ENCODE assay signal across 14 cellular contexts in the genomic region with DNA sequence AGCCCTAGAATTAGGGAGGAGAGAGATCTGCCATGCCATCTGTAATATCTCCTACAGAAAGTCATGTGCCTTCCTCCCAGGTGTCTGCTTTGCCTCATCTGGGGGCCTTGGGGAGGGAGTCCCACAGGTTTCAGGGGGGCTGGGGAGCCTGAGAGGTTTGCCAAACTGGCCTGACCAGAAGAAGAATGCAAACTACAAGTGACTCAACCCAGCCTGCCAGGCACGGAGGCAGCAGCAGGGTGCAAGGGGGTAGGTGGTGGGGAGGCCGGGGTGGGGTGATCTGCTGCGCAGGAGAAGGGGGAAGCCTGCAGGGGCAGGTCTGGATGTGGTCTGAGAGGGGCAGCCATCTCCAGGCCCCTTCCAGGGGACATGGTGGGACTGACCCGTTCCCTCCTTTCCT. TPM values are rescaled to one million over a fixed set of nuclear protein-coding genes. Genes with fewer than 3 reads are reported as not detected.
A peak's percentile ranks its signal among the peaks of the same experiment; 100 is the strongest.
DNase-seq lines count a peak whose midpoint lies in the region; ATAC-seq and TF ChIP-seq lines count a peak whose summit lies in the region.
"Had no signal": no experiment of that assay in that cellular context is flagged by ENCODE, and none has a peak within 500 bp of the region (broad histone marks: within the 10 kb centered on the region; RNA-seq: fewer than 3 reads in every experiment).

No MANE protein-coding gene starts in this region.

- no peak for TF ChIP-seq CTCF in hepatocyte (IDR thresholded peaks at IDR 0.05; ENCODE audit: poor library complexity)
- no peak for TF ChIP-seq CTCF in smooth muscle cell (IDR thresholded peaks at IDR 0.05; ENCODE audit: borderline replicate concordance, insufficient read depth, poor library complexity, severe bottlenecking)

- H3K9me3 ChIP-seq in hepatocyte (ENCODE audit: low read depth) (no peaks in the 10 kb centered on the region), smooth muscle cell (replicated peaks; ENCODE audit: low read depth) (no peaks in the 10 kb centered on the region)

- POLR2A ChIA-PET in activated CD4-positive, alpha-beta memory T cell treated with anti-CD3 and anti-CD28 coated beads, Interleukin-2, amount 10 ng/mL, durations not matched to agents 7 days and 5 days (lab: Charles Lee) = interaction anchor here (1.1 to 1.4 kb wide), 3 partner anchors 9 to 26 kb away, joined by 3 to 4 read pairs (median 4); no protein-coding TSS in a partner anchor

- CTCF ChIA-PET in activated naive CD4-positive, alpha-beta T cell treated with anti-CD3 and anti-CD28 coated beads for 36 hours (lab: Charles Lee) = interaction anchor here (0.6 to 1.8 kb wide), 2 partner anchors 10 to 262 kb away, joined by 3 to 5 read pairs; a partner anchor contains a TSS
- CTCF ChIA-PET in activated CD4-positive, alpha-beta memory T cell treated with anti-CD3 and anti-CD28 coated beads, Interleukin-2, amount 10 ng/mL, durations not matched to agents 7 days and 5 days (lab: Charles Lee) = interaction anchor here (0.6 to 1.3 kb wide), 2 partner anchors 34 to 35 kb away, joined by 3 to 6 read pairs; no protein-coding TSS in a partner anchor

- H3K27me3 Mint-ChIP-seq in activated naive CD4-positive, alpha-beta T cell treated with anti-CD3 and anti-CD28 coated beads for 36 hours (ENCODE audit: low read depth) = no peaks in the 10 kb centered on the region
- peaks cover 3% of the 10 kb centered on the region for H3K27me3 Mint-ChIP-seq in activated CD4-positive, alpha-beta memory T cell treated with anti-CD3 and anti-CD28 coated beads, Interleukin-2, amount 10 ng/mL, durations not matched to agents 7 days and 5 days

- H3K36me3 ChIP-seq in hepatocyte (replicated peaks; ENCODE audit: insufficient read depth, low read depth) (no peaks in the 10 kb centered on the region), smooth muscle cell (ENCODE audit: low read depth) (no peaks in the 10 kb centered on the region)

- H4K20me1 ChIP-seq in hepatocyte (ENCODE audit: insufficient read depth, poor library complexity, severe bottlenecking) (no peaks in the 10 kb centered on the region), smooth muscle cell (ENCODE audit: low read depth) (no peaks in the 10 kb centered on the region)

- H2AFZ ChIP-seq in hepatocyte (no peak overlapping the region), smooth muscle cell (ENCODE audit: low read depth) (no peak overlapping the region)

- H3F3A ChIP-seq in smooth muscle cell (ENCODE audit: low read depth) = peaks cover 29% of the 10 kb centered on the region

- no peak for DNase-seq in activated naive CD4-positive, alpha-beta T cell treated with anti-CD3 and anti-CD28 coated beads for 36 hours
- no peak for DNase-seq in activated naive CD4-positive, alpha-beta T cell (lab: John Stamatoyannopoulos, UW)
- DNase-seq in activated CD4-positive, alpha-beta memory T cell treated with anti-CD3 and anti-CD28 coated beads, Interleukin-2, amount 10 ng/mL, durations not matched to agents 7 days and 5 days = no peak
- DNase-seq in hepatocyte (ENCODE audit: low spot score) = no peak
- no peak for DNase-seq in smooth muscle cell (lab: John Stamatoyannopoulos, UW; ENCODE audit: unreplicated experiment)
- DNase-seq in caudate nucleus (lab: John Stamatoyannopoulos, UW) = no peak
- DNase-seq in mucosa of gallbladder (ENCODE audit: low spot score) = no peak
- DNase-seq: DMS79, GOT3, NCI-H1105 treated with DMSO at 0.1 percent for 48 hours, NCI-H524, SHP77 had no signal

- peak overlapping the region; percentile 55 for H3K27ac Mint-ChIP-seq in activated naive CD4-positive, alpha-beta T cell treated with anti-CD3 and anti-CD28 coated beads for 36 hours
- peak overlapping the region; percentile 44 for H3K27ac Mint-ChIP-seq in activated CD4-positive, alpha-beta memory T cell treated with anti-CD3 and anti-CD28 coated beads, Interleukin-2, amount 10 ng/mL, durations not matched to agents 7 days and 5 days

- intact Hi-C loops in activated naive CD4-positive, alpha-beta T cell treated with anti-CD3 and anti-CD28 coated beads for 36 hours (cut with micrococcal nuclease) = no loop called here

- no peaks in the 10 kb centered on the region for H3K9me2 ChIP-seq in hepatocyte (replicated peaks; ENCODE audit: insufficient read depth)

- peaks cover 41% of the 10 kb centered on the region for H3K4me1 Mint-ChIP-seq in activated naive CD4-positive, alpha-beta T cell treated with anti-CD3 and anti-CD28 coated beads for 36 hours (ENCODE audit: low read depth)
- H3K4me1 Mint-ChIP-seq in activated CD4-positive, alpha-beta memory T cell treated with anti-CD3 and anti-CD28 coated beads, Interleukin-2, amount 10 ng/mL, durations not matched to agents 7 days and 5 days = peaks cover 52% of the 10 kb centered on the region

- H3K4me2 ChIP-seq in hepatocyte (peak overlapping the region; percentile 19), smooth muscle cell (peak overlapping the region; percentile 79)

- H3K9me3 Mint-ChIP-seq in activated naive CD4-positive, alpha-beta T cell treated with anti-CD3 and anti-CD28 coated beads for 36 hours = no peaks in the 10 kb centered on the region
- H3K9me3 Mint-ChIP-seq in activated CD4-positive, alpha-beta memory T cell treated with anti-CD3 and anti-CD28 coated beads, Interleukin-2, amount 10 ng/mL, durations not matched to agents 7 days and 5 days = no peaks in the 10 kb centered on the region

- peaks cover 44% of the 10 kb centered on the region for H3K4me1 ChIP-seq in hepatocyte (ENCODE audit: insufficient read depth)
- peaks cover 43% of the 10 kb centered on the region for H3K4me1 ChIP-seq in smooth muscle cell (ENCODE audit: low read depth)

- H3K4me3 Mint-ChIP-seq in activated naive CD4-positive, alpha-beta T cell treated with anti-CD3 and anti-CD28 coated beads for 36 hours = no peak overlapping the region
- H3K4me3 Mint-ChIP-seq in activated CD4-positive, alpha-beta memory T cell treated with anti-CD3 and anti-CD28 coated beads, Interleukin-2, amount 10 ng/mL, durations not matched to agents 7 days and 5 days = no peak overlapping the region

- H3K27me3 ChIP-seq in hepatocyte = no peaks in the 10 kb centered on the region
- H3K27me3 ChIP-seq in smooth muscle cell (ENCODE audit: low read depth) = no peaks in the 10 kb centered on the region

- H3K4me3 ChIP-seq in hepatocyte (no peak overlapping the region), smooth muscle cell (no peak overlapping the region)

- H3K36me3 Mint-ChIP-seq in activated naive CD4-positive, alpha-beta T cell treated with anti-CD3 and anti-CD28 coated beads for 36 hours (ENCODE audit: low read depth) = no peaks in the 10 kb centered on the region
- H3K36me3 Mint-ChIP-seq in activated CD4-positive, alpha-beta memory T cell treated with anti-CD3 and anti-CD28 coated beads, Interleukin-2, amount 10 ng/mL, durations not matched to agents 7 days and 5 days (ENCODE audit: low read depth) = peaks cover 3% of the 10 kb centered on the region

- H3K79me2 ChIP-seq in hepatocyte (no peaks in the 10 kb centered on the region), smooth muscle cell (ENCODE audit: low read depth) (no peaks in the 10 kb centered on the region)

- H3K9ac ChIP-seq in smooth muscle cell (ENCODE audit: low read depth) = no peak overlapping the region

- H3K27ac ChIP-seq in hepatocyte (peak overlapping the region; percentile 74), smooth muscle cell (ENCODE audit: low read depth) (peak overlapping the region; percentile 98), caudate nucleus (ENCODE audit: low read depth, low read length) (no peak overlapping the region)
- H3K27ac ChIP-seq: VCaP had no signal

- 54% methylated on average over 4 of the region's 4 CpGs for WGBS in hepatocyte (ENCODE audit: low lambda C conversion rate, missing lambda C conversion rate)
- 62% methylated on average over 4 of the region's 4 CpGs for WGBS in smooth muscle cell (ENCODE audit: low lambda C conversion rate)

- ATAC-seq in HG03460 (IDR thresholded peaks at IDR 0.05; ENCODE audit: unreplicated experiment) = no peak

RNA-seq across cellular contexts. Expression of a gene that starts 9.6 kb away (rescaled TPM):
- 10 to 100 TPM; 18.8 to 20.0 TPM for total RNA-seq in activated naive CD4-positive, alpha-beta T cell treated with anti-CD3 and anti-CD28 coated beads for 36 hours
- total RNA-seq in activated CD4-positive, alpha-beta memory T cell treated with anti-CD3 and anti-CD28 coated beads, Interleukin-2, amount 10 ng/mL, durations not matched to agents 7 days and 5 days = 10 to 100 TPM; 53.0 to 56.0 TPM
- total RNA-seq in hepatocyte = 41.3 and 53.3 TPM in 2 replicates
- 61.2 and 63.4 TPM in 2 replicates for polyA plus RNA-seq in hepatocyte
- 64.1 and 78.8 TPM in 2 replicates for total RNA-seq in smooth muscle cell
- 77.8 and 78.0 TPM in 2 replicates for polyA plus RNA-seq in smooth muscle cell
- total RNA-seq in mucosa of gallbladder = 129 TPM
